8 cellular contexts compared by ENCODE assay signal in the genomic region with DNA sequence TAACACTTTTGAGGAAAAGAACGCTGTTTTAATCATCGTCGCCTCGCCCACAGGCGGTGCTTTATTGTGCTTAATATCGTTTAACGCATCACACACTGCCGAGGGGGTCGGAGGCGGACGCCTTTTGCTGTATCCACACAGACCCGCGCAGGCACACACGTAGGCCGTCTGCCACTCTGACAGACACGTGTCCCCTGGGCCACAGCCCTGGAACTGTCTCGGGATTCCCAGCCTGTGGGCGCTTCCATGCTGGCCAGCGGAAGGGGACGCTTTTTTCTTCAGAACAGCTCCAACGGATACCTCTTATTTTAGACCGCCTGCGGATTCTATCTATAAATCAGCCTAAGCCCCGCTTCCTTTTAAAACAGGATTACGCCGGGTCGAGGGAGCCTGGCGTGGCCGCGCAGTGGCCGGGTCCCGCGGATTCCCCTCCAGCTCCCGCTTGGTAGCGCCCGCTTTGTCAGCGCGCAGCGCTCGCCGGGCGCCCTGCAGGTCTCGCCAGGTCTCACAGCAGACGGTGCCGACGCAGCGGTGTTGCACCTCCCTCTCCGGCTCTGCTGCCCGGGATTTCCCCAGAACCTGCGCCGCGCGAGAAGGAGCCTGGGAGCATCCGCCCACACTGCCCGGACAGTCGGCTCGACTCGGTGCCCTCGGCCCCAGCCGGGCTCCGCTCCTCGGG. TPM values are rescaled to one million over a fixed set of nuclear protein-coding genes. Genes with fewer than 3 reads are reported as not detected.
DNase-seq lines count a peak whose midpoint lies in the region; ATAC-seq and TF ChIP-seq lines count a peak whose summit lies in the region.

Gene NOCT, plus strand, starts transcription at position 513 of the 679 bp plus-strand sequence. CDS start 201 bp downstream, outside the sequence.

- H3K36me3 ChIP-seq in mucosa of stomach (ENCODE audit: control insufficient read depth, insufficient read depth, low read length) = no peaks in the 10 kb centered on the region

- H3K4me3 Mint-ChIP-seq in activated T-cell treated with anti-CD3 and anti-CD28 coated beads, Interleukin-2, amount 50 U/mL, for 24 hours = peak within 1 kb of the TSS; percentile 94

- peak within 1 kb of the TSS; percentile 100 for H3K27ac Mint-ChIP-seq in activated T-cell treated with anti-CD3 and anti-CD28 coated beads, Interleukin-2, amount 50 U/mL, for 24 hours

- DNase-seq in DMS79 treated with DMSO at 0.1 percent for 48 hours (lab: John Stamatoyannopoulos, UW) = peak; percentile 57
- peak; percentile 87 for DNase-seq in KG1 (lab: John Stamatoyannopoulos, UW)
- peak; percentile 93 for DNase-seq in activated T-cell treated with anti-CD3 and anti-CD28 coated beads, Interleukin-2, amount 50 U/mL, for 24 hours
- DNase-seq in erythroblast (lab: John Stamatoyannopoulos, UW) = peak; percentile 92 to 94
- DNase-seq in stimulated activated CD8-positive, alpha-beta memory T cell treated with anti-CD3 and anti-CD28 coated beads, Interleukin-4, amount 100 ng/mL, for 48 hours = peak; percentile 94

- no peaks in the 10 kb centered on the region for H3K27me3 Mint-ChIP-seq in activated T-cell treated with anti-CD3 and anti-CD28 coated beads, Interleukin-2, amount 50 U/mL, for 24 hours

- peaks cover 48% of the 10 kb centered on the region for H3K4me1 Mint-ChIP-seq in activated T-cell treated with anti-CD3 and anti-CD28 coated beads, Interleukin-2, amount 50 U/mL, for 24 hours (ENCODE audit: low read depth)

- peak within 1 kb of the TSS; percentile 54 for H3K4me3 ChIP-seq in mucosa of stomach (ENCODE audit: low read length)

- ATAC-seq in GM21737 (IDR thresholded peaks at IDR 0.05; ENCODE audit: unreplicated experiment) = peak; percentile 95

- H3K9me3 ChIP-seq in mucosa of stomach (ENCODE audit: control insufficient read depth, low read length) = no peaks in the 10 kb centered on the region

- TF ChIP-seq POLR2A in erythroblast (IDR thresholded peaks at IDR 0.05; ENCODE audit: low read length) = peak; percentile 94

- H3K36me3 Mint-ChIP-seq in activated T-cell treated with anti-CD3 and anti-CD28 coated beads, Interleukin-2, amount 50 U/mL, for 24 hours (ENCODE audit: low read depth) = peaks cover 29% of the 10 kb centered on the region

- H3K9me3 Mint-ChIP-seq in activated T-cell treated with anti-CD3 and anti-CD28 coated beads, Interleukin-2, amount 50 U/mL, for 24 hours = no peaks in the 10 kb centered on the region

- no peaks in the 10 kb centered on the region for H3K27me3 ChIP-seq in mucosa of stomach (ENCODE audit: control insufficient read depth, insufficient read depth, low read length)

- peaks cover 24% of the 10 kb centered on the region for H3K4me1 ChIP-seq in mucosa of stomach (ENCODE audit: control insufficient read depth, insufficient read depth, low read length)

- peak within 1 kb of the TSS; percentile 61 for H3K9ac ChIP-seq in mucosa of stomach (ENCODE audit: low read length)

TF ChIP-seq in PFSK-1, 5 proteins besides CTCF, POLR2A, EP300 and RAD21:
- TF ChIP-seq SIN3A (IDR thresholded peaks at IDR 0.05; ENCODE audit: borderline replicate concordance, insufficient read depth, low read length) (peak; percentile 84; the same call in 1 of the 2 replicates), FOXP2 (optimal IDR thresholded peaks at IDR 0.05; ENCODE audit: borderline replicate concordance, extremely low read depth, extremely low read length, insufficient read depth) (peak; percentile 87), TAF1 (IDR thresholded peaks at IDR 0.05; ENCODE audit: borderline replicate concordance, insufficient read depth, low read length) (peak; percentile 99), POLR2AphosphoS5 (IDR thresholded peaks at IDR 0.05; ENCODE audit: low read depth, low read length) (peak; percentile 92)
- TF ChIP-seq, protein P1, sequence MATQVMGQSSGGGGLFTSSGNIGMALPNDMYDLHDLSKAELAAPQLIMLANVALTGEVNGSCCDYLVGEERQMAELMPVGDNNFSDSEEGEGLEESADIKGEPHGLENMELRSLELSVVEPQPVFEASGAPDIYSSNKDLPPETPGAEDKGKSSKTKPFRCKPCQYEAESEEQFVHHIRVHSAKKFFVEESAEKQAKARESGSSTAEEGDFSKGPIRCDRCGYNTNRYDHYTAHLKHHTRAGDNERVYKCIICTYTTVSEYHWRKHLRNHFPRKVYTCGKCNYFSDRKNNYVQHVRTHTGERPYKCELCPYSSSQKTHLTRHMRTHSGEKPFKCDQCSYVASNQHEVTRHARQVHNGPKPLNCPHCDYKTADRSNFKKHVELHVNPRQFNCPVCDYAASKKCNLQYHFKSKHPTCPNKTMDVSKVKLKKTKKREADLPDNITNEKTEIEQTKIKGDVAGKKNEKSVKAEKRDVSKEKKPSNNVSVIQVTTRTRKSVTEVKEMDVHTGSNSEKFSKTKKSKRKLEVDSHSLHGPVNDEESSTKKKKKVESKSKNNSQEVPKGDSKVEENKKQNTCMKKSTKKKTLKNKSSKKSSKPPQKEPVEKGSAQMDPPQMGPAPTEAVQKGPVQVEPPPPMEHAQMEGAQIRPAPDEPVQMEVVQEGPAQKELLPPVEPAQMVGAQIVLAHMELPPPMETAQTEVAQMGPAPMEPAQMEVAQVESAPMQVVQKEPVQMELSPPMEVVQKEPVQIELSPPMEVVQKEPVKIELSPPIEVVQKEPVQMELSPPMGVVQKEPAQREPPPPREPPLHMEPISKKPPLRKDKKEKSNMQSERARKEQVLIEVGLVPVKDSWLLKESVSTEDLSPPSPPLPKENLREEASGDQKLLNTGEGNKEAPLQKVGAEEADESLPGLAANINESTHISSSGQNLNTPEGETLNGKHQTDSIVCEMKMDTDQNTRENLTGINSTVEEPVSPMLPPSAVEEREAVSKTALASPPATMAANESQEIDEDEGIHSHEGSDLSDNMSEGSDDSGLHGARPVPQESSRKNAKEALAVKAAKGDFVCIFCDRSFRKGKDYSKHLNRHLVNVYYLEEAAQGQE (IDR thresholded peaks at IDR 0.05; ENCODE audit: insufficient read depth in 1 of 2, low read depth in 2 of 2, low read length in 2 of 2) = peak; percentile 44 to 71; a peak in 3 of 4 replicates

RNA-seq across cellular contexts. Expression of gene NOCT, which starts in this region (rescaled TPM):
- 3.9 TPM for polyA plus RNA-seq in PFSK-1 (2012; ENCODE audit: insufficient read length, low read depth)

Comparison
In these comparisons a context has a peak if more than half of its experiments do, and no peak if none do; other contexts are left out.
1. Peak in every context shown above with its lines: DNase-seq, ATAC-seq and H3K4me3 ChIP-seq.